9 cellular contexts compared by ENCODE assay signal in genomic region chr5:43193952-43194321, GRCh38. TPM values are rescaled to one million over a fixed set of nuclear protein-coding genes. Genes with fewer than 3 reads are reported as not detected.
A peak's percentile ranks its signal among the peaks of the same experiment; 100 is the strongest.
DNase-seq lines count a peak whose midpoint lies in the region; TF ChIP-seq lines count a peak whose summit lies in the region.
"Had no signal": no experiment of that assay in that cellular context is flagged by ENCODE, and none has a peak within 500 bp of the region (broad histone marks: within the 10 kb centered on the region; RNA-seq: fewer than 3 reads in every experiment).

No MANE protein-coding gene starts in this region.

- peaks cover 18% of the 10 kb centered on the region for H3K4me1 Mint-ChIP-seq in Caco-2 (ENCODE audit: low read depth, unreplicated experiment)
- peaks cover 21% of the 10 kb centered on the region for H3K4me1 Mint-ChIP-seq in osteocyte (ENCODE audit: unreplicated experiment)

- TF ChIP-seq CTCF in Caco-2 (IDR thresholded peaks at IDR 0.05; ENCODE audit: insufficient read depth in 1 of 2, low read depth in 1 of 2, low read length in 1 of 2, severe bottlenecking in 1 of 2, unreplicated experiment in 1 of 2) (no peak), epithelial cell of esophagus (IDR thresholded peaks at IDR 0.05; ENCODE audit: insufficient read depth, low read depth, low read length, missing control alignments) (no peak), osteocyte (IDR thresholded peaks at IDR 0.05) (no peak)

- DNase-seq in Caco-2 (no peak), NCI-H69 (lab: John Stamatoyannopoulos, UW) (peak; percentile 66), epithelial cell of esophagus (ENCODE audit: low read depth) (peak; percentile 4), osteocyte (ENCODE audit: extremely low spot score, unreplicated experiment) (no peak), NOMO-1 (lab: John Stamatoyannopoulos, UW; ENCODE audit: unreplicated experiment in 2 of 2) (no peak), SHP77 treated with DMSO at 0.1 percent for 48 hours (lab: John Stamatoyannopoulos, UW) (no peak)
- no peak for DNase-seq in stimulated activated CD4-positive, alpha-beta T cell treated with anti-CD3 and anti-CD28 coated beads, Interleukin-4, amount 100 ng/mL, for 4 hours
- DNase-seq: small intestine had no signal

- POLR2A ChIA-PET in Caco-2 (lab: Charles Lee), result no interaction called here

- H3K4me3 Mint-ChIP-seq in Caco-2 (ENCODE audit: unreplicated experiment) (peak overlapping the region; percentile 76), osteocyte (ENCODE audit: unreplicated experiment) (peak overlapping the region; percentile 80)

- H3K36me3 Mint-ChIP-seq in Caco-2 (ENCODE audit: insufficient read depth, unreplicated experiment) (no peaks in the 10 kb centered on the region), osteocyte (ENCODE audit: unreplicated experiment) (no peaks in the 10 kb centered on the region)

- H3K9me3 Mint-ChIP-seq in Caco-2 (ENCODE audit: unreplicated experiment) (no peaks in the 10 kb centered on the region), osteocyte (ENCODE audit: unreplicated experiment) (no peaks in the 10 kb centered on the region)

- CTCF ChIA-PET in Caco-2 (lab: Charles Lee), result no interaction called here

- H3K27me3 Mint-ChIP-seq in Caco-2 (ENCODE audit: insufficient read depth, unreplicated experiment) (no peaks in the 10 kb centered on the region), osteocyte (ENCODE audit: unreplicated experiment) (peaks cover 6% of the 10 kb centered on the region)

- H3K4me3 ChIP-seq in Caco-2 (ENCODE audit: low read depth, low read length) (no peak overlapping the region), epithelial cell of esophagus (ENCODE audit: low read length) (no peak overlapping the region)

- no peaks in the 10 kb centered on the region for H3K27me3 ChIP-seq in Caco-2 (replicated peaks; ENCODE audit: control insufficient read depth, insufficient read depth, low read length)

- no peaks in the 10 kb centered on the region for H3K36me3 ChIP-seq in Caco-2 (ENCODE audit: control insufficient read depth, insufficient read depth, low read length)

- BruUV-seq in Caco-2 (replicated peaks; lab: Mats Ljungman, UMichigan), result no TSS peak

- H3K27ac Mint-ChIP-seq in Caco-2 (ENCODE audit: unreplicated experiment), result no peak overlapping the region
- H3K27ac Mint-ChIP-seq in osteocyte (ENCODE audit: unreplicated experiment), result peak overlapping the region; percentile 83

- H3K4me1 ChIP-seq in Caco-2, result 0 out of 2 replicates have a peak, but pooled peaks cover 4% of the 10 kb centered on the region

- H3K9me3 ChIP-seq in Caco-2, result no peaks in the 10 kb centered on the region

- intact Hi-C loops in Caco-2 (cut with micrococcal nuclease; ENCODE audit: unreplicated experiment), result loop anchor here (10.0 kb wide), 1 partner anchor 119 kb away; no protein-coding TSS in a partner anchor

RNA-seq across cellular contexts. Expression of gene NIM1K, which starts 1.9 kb away (rescaled TPM):
- total RNA-seq in Caco-2 (2022) (0.14 TPM in 1 of 2 replicates, not detected in the other), osteocyte (0.29 and 0.43 TPM in 2 replicates)
- total RNA-seq: esophagus mucosa had no signal

Comparison
In these comparisons a context has a peak if more than half of its experiments do, and no peak if none do; other contexts are left out.
1. DNase-seq: peak in NCI-H69 (single experiment) and epithelial cell of esophagus (single experiment); none in Caco-2 (0 of 2), osteocyte (single experiment), NOMO-1 (0 of 2), SHP77 treated with DMSO at 0.1 percent for 48 hours (single experiment) and stimulated activated CD4-positive, alpha-beta T cell treated with anti-CD3 and anti-CD28 coated beads, Interleukin-4, amount 100 ng/mL, for 4 hours (0 of 2).